Comparison of ENCODE assay signal across 10 cellular contexts in the genomic region with DNA sequence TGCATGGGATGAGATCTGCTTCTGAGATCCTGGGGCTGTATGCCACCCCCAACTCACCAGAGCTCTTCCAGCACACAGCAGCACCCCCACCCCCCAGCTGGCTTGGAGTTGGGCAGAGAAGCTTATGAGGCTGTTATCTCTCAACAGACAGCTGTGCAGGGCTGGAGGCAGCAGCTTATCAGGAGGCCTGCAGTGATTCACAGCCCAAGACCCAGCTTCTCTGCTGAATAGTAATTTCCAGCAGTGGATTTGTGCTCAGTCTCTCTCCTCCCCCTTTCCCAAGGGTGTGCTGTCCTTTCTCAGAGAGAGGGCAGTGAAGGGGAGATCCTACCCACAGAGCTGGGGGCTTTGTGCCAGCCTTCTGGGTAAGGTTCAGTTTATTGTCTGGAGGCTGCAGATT. TPM values are rescaled to one million over a fixed set of nuclear protein-coding genes. Genes with fewer than 3 reads are reported as not detected.
DNase-seq lines count a peak whose midpoint lies in the region; ATAC-seq and TF ChIP-seq lines count a peak whose summit lies in the region.
"Had no signal": no experiment of that assay in that cellular context is flagged by ENCODE, and none has a peak within 500 bp of the region (broad histone marks: within the 10 kb centered on the region; RNA-seq: fewer than 3 reads in every experiment).

No MANE protein-coding gene starts in this region.

- H3K4me2 ChIP-seq in BLaER1 (peak overlapping the region; percentile 93), mesenchymal stem cell (ENCODE audit: low read length, poor library complexity, severe bottlenecking) (no peak overlapping the region)

- peak overlapping the region; percentile 86 for H4K91ac ChIP-seq in mesenchymal stem cell (ENCODE audit: low read length)

- no peak overlapping the region; the same call in 1 of the 2 replicates for H3K9ac ChIP-seq in BLaER1
- H3K9ac ChIP-seq in mesenchymal stem cell (ENCODE audit: low read length) = peak overlapping the region; percentile 85

- H3K18ac ChIP-seq in mesenchymal stem cell (ENCODE audit: low read depth in 1 of 2, low read length in 2 of 2) = peak overlapping the region; percentile 72 to 88

- H4K8ac ChIP-seq in mesenchymal stem cell (ENCODE audit: low read length) = peak overlapping the region; percentile 66

- no peak overlapping the region for H3K23ac ChIP-seq in mesenchymal stem cell (ENCODE audit: low read length in 2 of 2)

- no peak for ATAC-seq in HG03442 (IDR thresholded peaks at IDR 0.05; ENCODE audit: unreplicated experiment)

- H4K20me1 ChIP-seq in BLaER1 = peaks cover 32% of the 10 kb centered on the region

- H3K79me1 ChIP-seq in mesenchymal stem cell (replicated peaks; ENCODE audit: low read length, poor library complexity, severe bottlenecking) = no peaks in the 10 kb centered on the region

- DNase-seq in MG63 (peak; percentile 45), cardiac fibroblast (ENCODE audit: low read depth in 2 of 2) (peak; percentile 51 to 89), mesenchymal stem cell (peak; percentile 88), cerebellar cortex (ENCODE audit: low spot score) (no peak), NCI-H446 (lab: John Stamatoyannopoulos, UW) (no peak), GM19238 (ENCODE audit: insufficient read length, low spot score) (no peak)
- DNase-seq: thyroid gland had no signal

- H2BK15ac ChIP-seq in mesenchymal stem cell (ENCODE audit: low read depth, poor library complexity, severe bottlenecking) = no peak overlapping the region

- peak overlapping the region in 1 of 2 experiments; percentile 55 for H3K4ac ChIP-seq in mesenchymal stem cell (ENCODE audit: low read depth in 1 of 2, low read length in 2 of 2)

- no peak overlapping the region for H2BK120ac ChIP-seq in mesenchymal stem cell (ENCODE audit: low read depth, low read length)

- no peak overlapping the region for H2AFZ ChIP-seq in mesenchymal stem cell (ENCODE audit: low read depth, low read length)

- no peak overlapping the region for H2AK5ac ChIP-seq in mesenchymal stem cell (ENCODE audit: low read length, severe bottlenecking)

- no peak overlapping the region for H2BK5ac ChIP-seq in mesenchymal stem cell (ENCODE audit: low read depth, low read length, poor library complexity, severe bottlenecking)

- peak overlapping the region; percentile 15 to 22 for H2BK12ac ChIP-seq in mesenchymal stem cell (ENCODE audit: low read length in 2 of 2)

- H3K4me1 ChIP-seq in BLaER1 (peaks cover 36% of the 10 kb centered on the region), mesenchymal stem cell (ENCODE audit: control insufficient read depth, insufficient read depth, low read depth, low read length) (peaks cover 33% of the 10 kb centered on the region)

- peaks cover 6% of the 10 kb centered on the region; the same call in 1 of the 2 replicates for H3K9me3 ChIP-seq in BLaER1
- no peaks in the 10 kb centered on the region for H3K9me3 ChIP-seq in MG63
- no peaks in the 10 kb centered on the region for H3K9me3 ChIP-seq in mesenchymal stem cell (ENCODE audit: control insufficient read depth, low read length)
- H3K9me3 ChIP-seq: thyroid gland had no signal

- H3K27ac ChIP-seq in BLaER1 = no peak overlapping the region
- H3K27ac ChIP-seq in mesenchymal stem cell (ENCODE audit: low read length, poor library complexity, severe bottlenecking) = no peak overlapping the region
- H3K27ac ChIP-seq: skin epidermis had no signal

- H3K27me3 ChIP-seq in BLaER1 (peaks cover 53% of the 10 kb centered on the region), MG63 (no peaks in the 10 kb centered on the region), mesenchymal stem cell (ENCODE audit: control insufficient read depth in 1 of 2, insufficient read depth in 1 of 2, low read length in 2 of 2) (peaks cover 8 to 41% of the 10 kb centered on the region in 2 experiments)
- H3K27me3 ChIP-seq: thyroid gland had no signal

- H3K4me3 ChIP-seq in BLaER1 (no peak overlapping the region), MG63 (peak overlapping the region; percentile 53; the same call in 1 of the 2 replicates), cardiac fibroblast (replicated peaks in 1 of 2; ENCODE audit: low read depth in 2 of 2, low read length in 2 of 2) (peak overlapping the region; percentile 57 to 72), mesenchymal stem cell (ENCODE audit: insufficient read depth in 1 of 2, low read depth in 1 of 2, low read length in 2 of 2) (peak overlapping the region in 1 of 2 experiments; percentile 70)

- no peaks in the 10 kb centered on the region for H3K36me3 ChIP-seq in BLaER1
- H3K36me3 ChIP-seq in MG63 = no peaks in the 10 kb centered on the region; the same call in 1 of the 2 replicates
- H3K36me3 ChIP-seq in mesenchymal stem cell (ENCODE audit: control insufficient read depth in 1 of 2, insufficient read depth in 2 of 2, low read depth in 1 of 2, low read length in 2 of 2) = no peaks in the 10 kb centered on the region
- H3K36me3 ChIP-seq: thyroid gland had no signal

- H3K14ac ChIP-seq in mesenchymal stem cell (ENCODE audit: low read length in 2 of 2) = no peak overlapping the region

- TF ChIP-seq CTCF in cardiac fibroblast (IDR thresholded peaks at IDR 0.05; ENCODE audit: low read depth, low read length) = no peak

RNA-seq across cellular contexts. Expression of a gene that starts 2.1 kb away (rescaled TPM):
- 9.7 and 19.0 TPM in 2 replicates for total RNA-seq in MG63 (2014; rRNA removed; shearing (Covaris generic); ENCODE audit: low replicate concordance)
- polyA plus RNA-seq in mesenchymal stem cell (2013, experiment 1 of 2) = 13.5 TPM
- polyA plus RNA-seq in mesenchymal stem cell (2013, experiment 2 of 2) = 13.8 TPM

RNA-seq across cellular contexts. Expression of a gene that starts 16.6 kb away (rescaled TPM):
- total RNA-seq in MG63 (2014; rRNA removed; shearing (Covaris generic); ENCODE audit: low replicate concordance) = 343 and 426 TPM in 2 replicates
- polyA plus RNA-seq in mesenchymal stem cell (2013, experiment 1 of 2) = 303 TPM
- polyA plus RNA-seq in mesenchymal stem cell (2013, experiment 2 of 2) = 324 TPM

RNA-seq across cellular contexts. Expression of a gene that starts 40.8 kb away (rescaled TPM):
- total RNA-seq in MG63 (2014; rRNA removed; shearing (Covaris generic); ENCODE audit: low replicate concordance) = 0.20 and 3.4 TPM in 2 replicates
- 2.4 TPM for polyA plus RNA-seq in mesenchymal stem cell (2013, experiment 1 of 2)
- 2.2 TPM for polyA plus RNA-seq in mesenchymal stem cell (2013, experiment 2 of 2)

RNA-seq across cellular contexts. Expression of a gene that starts 47.9 kb away (rescaled TPM):
- total RNA-seq in MG63 (2014; rRNA removed; shearing (Covaris generic); ENCODE audit: low replicate concordance) = 22.6 and 65.2 TPM in 2 replicates
- polyA plus RNA-seq in mesenchymal stem cell (2013, experiment 1 of 2) = 41.8 TPM
- 44.0 TPM for polyA plus RNA-seq in mesenchymal stem cell (2013, experiment 2 of 2)

Comparison
In these comparisons a context has a peak if more than half of its experiments do, and no peak if none do; other contexts are left out.
1. DNase-seq: peak in MG63 (single experiment), cardiac fibroblast (2 of 2) and mesenchymal stem cell (single experiment); none in cerebellar cortex (single experiment), NCI-H446 (0 of 2) and GM19238 (single experiment).